Comparison of ENCODE assay signal across 7 cellular contexts in genomic region chr6:28158318-28158717, GRCh38.
"Had no signal": no experiment of that assay in that cellular context is flagged by ENCODE, and none has a peak within 500 bp of the region (broad histone marks: within the 10 kb centered on the region; RNA-seq: fewer than 3 reads in every experiment).

No MANE protein-coding gene starts in this region.

- FAIRE-seq: H54, HTR-8/SVneo had no signal

- DNase-seq: GM23248, GOT3, H9, HCEC 1CT, KBM-7 had no signal

- H3K9ac ChIP-seq: GM23248 had no signal

- H2AFZ ChIP-seq: GM23248 had no signal

- H3K27ac Mint-ChIP-seq: H9 had no signal

- H3K27ac ChIP-seq: GM23248 had no signal

- H3K4me3 Mint-ChIP-seq: H9 had no signal

- H3K4me3 ChIP-seq: GM23248 had no signal
